Comparison of ENCODE assay signal across 12 cellular contexts in the genomic region with DNA sequence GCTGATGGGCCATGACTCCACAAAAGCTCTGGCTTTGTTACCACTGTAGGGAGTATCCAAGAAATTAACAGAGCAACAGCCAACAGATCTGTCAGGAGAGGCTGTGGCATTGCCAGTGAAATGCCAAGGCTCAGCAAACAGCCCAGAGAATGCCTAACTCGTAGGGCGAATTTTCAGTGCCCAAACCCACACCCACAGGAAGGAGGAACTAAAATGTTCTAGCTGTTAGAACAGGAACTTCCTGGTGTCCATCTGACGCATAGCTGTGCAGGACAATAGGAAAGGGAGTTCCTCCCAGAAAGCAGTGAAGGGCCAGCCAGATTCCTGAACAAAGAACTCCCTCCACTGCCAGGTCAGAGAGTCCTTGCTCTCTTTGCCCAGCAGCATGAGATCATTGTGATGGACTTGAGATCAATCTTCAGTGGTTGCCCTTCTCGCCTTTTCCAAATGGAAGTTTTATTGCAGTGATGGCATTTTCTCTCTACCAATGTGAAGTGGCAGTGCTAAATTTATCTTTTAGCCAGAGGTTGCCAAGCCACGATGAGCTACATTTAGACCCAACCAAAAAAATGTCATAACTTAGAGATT.
DNase-seq lines count a peak whose midpoint lies in the region; ATAC-seq and TF ChIP-seq lines count a peak whose summit lies in the region.
"Had no signal": no experiment of that assay in that cellular context is flagged by ENCODE, and none has a peak within 500 bp of the region (broad histone marks: within the 10 kb centered on the region; RNA-seq: fewer than 3 reads in every experiment).

No MANE protein-coding gene starts in this region.

- no peak for TF ChIP-seq CTCF in breast epithelium (IDR thresholded peaks at IDR 0.05)
- TF ChIP-seq CTCF in MCF 10A (IDR thresholded peaks at IDR 0.05; ENCODE audit: unreplicated experiment): no peak
- TF ChIP-seq CTCF in esophagus muscularis mucosa (IDR thresholded peaks at IDR 0.05): no peak
- TF ChIP-seq CTCF in uterus (IDR thresholded peaks at IDR 0.05): no peak

- H3K4me3 Mint-ChIP-seq in MCF 10A (ENCODE audit: unreplicated experiment): no peak overlapping the region
- no peak overlapping the region for H3K4me3 Mint-ChIP-seq in activated naive CD4-positive, alpha-beta T cell treated with anti-CD3 and anti-CD28 coated beads for 36 hours

- H3K4me1 ChIP-seq in breast epithelium (no peaks in the 10 kb centered on the region), esophagus muscularis mucosa (peaks cover 19 to 36% (median 29%) of the 10 kb centered on the region in 4 donors), mucosa of rectum (ENCODE audit: control insufficient read depth in 2 of 2, insufficient read depth in 2 of 2, low read length in 2 of 2) (peaks cover 0 to 9% of the 10 kb centered on the region in 2 donors), uterus (peaks cover 5 to 14% of the 10 kb centered on the region in 2 donors)

- BruUV-seq in MCF 10A (replicated peaks; lab: Mats Ljungman, UMichigan): no TSS peak

- 26% methylated on average over 4 of the region's 5 CpGs for WGBS in esophagus muscularis mucosa

- H3K36me3 Mint-ChIP-seq in MCF 10A (ENCODE audit: insufficient read depth, unreplicated experiment): no peaks in the 10 kb centered on the region
- no peaks in the 10 kb centered on the region for H3K36me3 Mint-ChIP-seq in activated naive CD4-positive, alpha-beta T cell treated with anti-CD3 and anti-CD28 coated beads for 36 hours (ENCODE audit: low read depth)

- no peak overlapping the region for H3K27ac Mint-ChIP-seq in MCF 10A (ENCODE audit: low read depth, unreplicated experiment)
- H3K27ac Mint-ChIP-seq in activated naive CD4-positive, alpha-beta T cell treated with anti-CD3 and anti-CD28 coated beads for 36 hours: no peak overlapping the region

- H3K27me3 Mint-ChIP-seq in MCF 10A (ENCODE audit: insufficient read depth, unreplicated experiment): no peaks in the 10 kb centered on the region
- H3K27me3 Mint-ChIP-seq in activated naive CD4-positive, alpha-beta T cell treated with anti-CD3 and anti-CD28 coated beads for 36 hours (ENCODE audit: low read depth): peaks cover 1% of the 10 kb centered on the region

- H3K27ac ChIP-seq in breast epithelium: peak overlapping the region; percentile 81 to 90
- peak overlapping the region; percentile 65 to 85 (median 83) for H3K27ac ChIP-seq in esophagus muscularis mucosa (replicated peaks in 1 of 4)
- H3K27ac ChIP-seq in mucosa of rectum (ENCODE audit: low read depth in 2 of 2, low read length in 2 of 2): peak overlapping the region; percentile 56 to 57
- peak overlapping the region; percentile 75 to 81 for H3K27ac ChIP-seq in uterus

- H3K9ac ChIP-seq in mucosa of rectum (ENCODE audit: low read depth in 1 of 2, low read length in 2 of 2): no peak overlapping the region

- TF ChIP-seq POLR2A in breast epithelium (IDR thresholded peaks at IDR 0.05) (no peak), esophagus muscularis mucosa (IDR thresholded peaks at IDR 0.05; ENCODE audit: low read depth) (no peak), uterus (IDR thresholded peaks at IDR 0.05) (no peak)

- H3K27me3 ChIP-seq in breast epithelium (no peaks in the 10 kb centered on the region), esophagus muscularis mucosa (no peaks in the 10 kb centered on the region), mucosa of rectum (ENCODE audit: control insufficient read depth in 2 of 2, insufficient read depth in 2 of 2, low read length in 2 of 2) (no peaks in the 10 kb centered on the region), uterus (no peaks in the 10 kb centered on the region)

- CTCF ChIA-PET in MCF 10A (lab: Yijun Ruan, JAX): interaction anchor here (1.0 to 1.2 kb wide), 3 partner anchors 8 to 14 kb away, joined by 3 read pairs; no protein-coding TSS in a partner anchor
- CTCF ChIA-PET in activated naive CD4-positive, alpha-beta T cell treated with anti-CD3 and anti-CD28 coated beads for 36 hours (lab: Charles Lee): no interaction called here

- H3K9me3 ChIP-seq in breast epithelium: no peaks in the 10 kb centered on the region
- no peaks in the 10 kb centered on the region for H3K9me3 ChIP-seq in esophagus muscularis mucosa
- no peaks in the 10 kb centered on the region for H3K9me3 ChIP-seq in mucosa of rectum (ENCODE audit: control insufficient read depth in 2 of 2, low read length in 2 of 2)
- H3K9me3 ChIP-seq in uterus: no peaks in the 10 kb centered on the region

- H3K4me3 ChIP-seq in breast epithelium (no peak overlapping the region), esophagus muscularis mucosa (peak overlapping the region in 2 of 4 donors; percentile 7 to 16), mucosa of rectum (ENCODE audit: low read length in 2 of 2) (no peak overlapping the region), uterus (no peak overlapping the region)

- peak in 1 of 2 donors; percentile 54 for DNase-seq in breast epithelium (ENCODE audit: low spot score in 2 of 2)
- DNase-seq in MCF 10A (ENCODE audit: unreplicated experiment): no peak
- DNase-seq in esophagus muscularis mucosa (ENCODE audit: extremely low spot score): peak; percentile 92
- DNase-seq in uterus: peak; percentile 35 to 60
- no peak for DNase-seq in activated naive CD4-positive, alpha-beta T cell treated with anti-CD3 and anti-CD28 coated beads for 36 hours
- DNase-seq: ACHN; activated T-cell treated with anti-CD3 and anti-CD28 coated beads, Interleukin-2, amount 50 U/mL, for 48 hours; SHP77 had no signal

- POLR2A ChIA-PET in MCF 10A (lab: Yijun Ruan, JAX): no interaction called here

- no peak for ATAC-seq in HG03520 (IDR thresholded peaks at IDR 0.05; ENCODE audit: unreplicated experiment)
- ATAC-seq in HG03442 (IDR thresholded peaks at IDR 0.05; ENCODE audit: unreplicated experiment): no peak
- ATAC-seq: HCT116 had no signal

- H3K36me3 ChIP-seq in breast epithelium (no peaks in the 10 kb centered on the region), esophagus muscularis mucosa (no peaks in the 10 kb centered on the region), mucosa of rectum (ENCODE audit: control insufficient read depth in 2 of 2, insufficient read depth in 2 of 2, low read length in 2 of 2) (no peaks in the 10 kb centered on the region), uterus (no peaks in the 10 kb centered on the region)

- no peaks in the 10 kb centered on the region for H3K9me3 Mint-ChIP-seq in MCF 10A (ENCODE audit: unreplicated experiment)
- no peaks in the 10 kb centered on the region for H3K9me3 Mint-ChIP-seq in activated naive CD4-positive, alpha-beta T cell treated with anti-CD3 and anti-CD28 coated beads for 36 hours

- intact Hi-C loops in breast epithelium (cut with DNase I; ENCODE audit: low total_unique reads) (no loop called here), MCF 10A (cut with micrococcal nuclease) (no loop called here), esophagus muscularis mucosa (cut with DNase I) (no loop called here), uterus (cut with DNase I; ENCODE audit: low total_unique reads) (no loop called here)
- intact Hi-C loops in activated naive CD4-positive, alpha-beta T cell treated with anti-CD3 and anti-CD28 coated beads for 36 hours (cut with micrococcal nuclease): no loop called here

- TF ChIP-seq EP300 in esophagus muscularis mucosa (IDR thresholded peaks at IDR 0.05): peak; percentile 65

- no peaks in the 10 kb centered on the region for H3K4me1 Mint-ChIP-seq in MCF 10A (ENCODE audit: insufficient read depth, unreplicated experiment)
- H3K4me1 Mint-ChIP-seq in activated naive CD4-positive, alpha-beta T cell treated with anti-CD3 and anti-CD28 coated beads for 36 hours (ENCODE audit: low read depth): no peaks in the 10 kb centered on the region

Comparison
In these comparisons a context has a peak if more than half of its experiments do, and no peak if none do; other contexts are left out.
1. DNase-seq: peak in esophagus muscularis mucosa (single experiment) and uterus (2 of 2); none in MCF 10A (single experiment) and activated naive CD4-positive, alpha-beta T cell treated with anti-CD3 and anti-CD28 coated beads for 36 hours (single experiment).
2. Peak in every context shown above with its lines, with median percentiles within 50 percentile points of each other: H3K27ac ChIP-seq.